18 cellular contexts compared by ENCODE assay signal in genomic region chr2:16168506-16169264, GRCh38.
DNase-seq lines count a peak whose midpoint lies in the region; ATAC-seq and TF ChIP-seq lines count a peak whose summit lies in the region.
"Had no signal": no experiment of that assay in that cellular context is flagged by ENCODE, and none has a peak within 500 bp of the region (broad histone marks: within the 10 kb centered on the region; RNA-seq: fewer than 3 reads in every experiment).

No MANE protein-coding gene starts in this region.

- peaks cover 0 to 3% (median 0%) of the 10 kb centered on the region in 4 donors for H3K9me3 ChIP-seq in esophagus muscularis mucosa
- no peaks in the 10 kb centered on the region for H3K9me3 ChIP-seq in neural progenitor cell (ENCODE audit: low read depth)
- H3K9me3 ChIP-seq in effector memory CD4-positive, alpha-beta T cell (ENCODE audit: control insufficient read depth, low read length), result no peaks in the 10 kb centered on the region
- H3K9me3 ChIP-seq: Peyer's patch had no signal

- H3K36me3 ChIP-seq in esophagus muscularis mucosa (no peaks in the 10 kb centered on the region), neural progenitor cell (no peaks in the 10 kb centered on the region)
- H3K36me3 ChIP-seq in effector memory CD4-positive, alpha-beta T cell (ENCODE audit: control insufficient read depth, insufficient read depth, low read length), result no peaks in the 10 kb centered on the region
- H3K36me3 ChIP-seq: Peyer's patch had no signal

- H3K36me3 Mint-ChIP-seq in activated CD4-positive, alpha-beta T cell treated with anti-CD3 and anti-CD28 coated beads, Interleukin-2, amount 10 ng/mL, durations not matched to agents 24 days and 14 days (ENCODE audit: low read depth), result no peaks in the 10 kb centered on the region
- H3K36me3 Mint-ChIP-seq in neural progenitor cell, result peaks cover 4% of the 10 kb centered on the region

- in situ Hi-C loops in GM13976 (cut with MboI; ENCODE audit: low sequenced_read_pairs, unreplicated experiment), result no loop called here

- H3K4me3 Mint-ChIP-seq in activated CD4-positive, alpha-beta T cell treated with anti-CD3 and anti-CD28 coated beads, Interleukin-2, amount 10 ng/mL, durations not matched to agents 24 days and 14 days, result no peak overlapping the region
- H3K4me3 Mint-ChIP-seq in neural progenitor cell, result peak overlapping the region; percentile 4

- no peaks in the 10 kb centered on the region for H3K4me1 ChIP-seq in esophagus muscularis mucosa
- H3K4me1 ChIP-seq in neural progenitor cell, result peaks cover 42% of the 10 kb centered on the region
- H3K4me1 ChIP-seq in effector memory CD4-positive, alpha-beta T cell (ENCODE audit: control insufficient read depth, insufficient read depth, low read length, poor library complexity, severe bottlenecking), result no peaks in the 10 kb centered on the region
- H3K4me1 ChIP-seq: Peyer's patch had no signal

- no peak for TF ChIP-seq POLR2A in esophagus muscularis mucosa (IDR thresholded peaks at IDR 0.05; ENCODE audit: low read depth)

- H4K20me1 ChIP-seq in neural progenitor cell (ENCODE audit: low read depth), result peaks cover 30% of the 10 kb centered on the region

- no peaks in the 10 kb centered on the region for H3K79me2 ChIP-seq in neural progenitor cell (ENCODE audit: low read depth)

- no peak overlapping the region for H3K27ac Mint-ChIP-seq in activated CD4-positive, alpha-beta T cell treated with anti-CD3 and anti-CD28 coated beads, Interleukin-2, amount 10 ng/mL, durations not matched to agents 24 days and 14 days
- peak overlapping the region; percentile 52 for H3K27ac Mint-ChIP-seq in neural progenitor cell

- intact Hi-C loops in activated CD4-positive, alpha-beta T cell treated with anti-CD3 and anti-CD28 coated beads, Interleukin-2, amount 10 ng/mL, durations not matched to agents 24 days and 14 days (cut with micrococcal nuclease), result no loop called here
- intact Hi-C loops in esophagus muscularis mucosa (cut with DNase I), result no loop called here

- H3K9ac ChIP-seq in neural progenitor cell, result no peak overlapping the region

- H3K27ac ChIP-seq in esophagus muscularis mucosa (replicated peaks in 1 of 4), result no peak overlapping the region
- peak overlapping the region; percentile 61 for H3K27ac ChIP-seq in neural progenitor cell
- H3K27ac ChIP-seq in effector memory CD4-positive, alpha-beta T cell (ENCODE audit: insufficient read depth, low read length, poor library complexity, severe bottlenecking), result no peak overlapping the region
- H3K27ac ChIP-seq: Peyer's patch had no signal

- WGBS in esophagus muscularis mucosa, result 84% methylated on average over 24 of the region's 24 CpGs

- H2AFZ ChIP-seq in neural progenitor cell (replicated peaks), result no peak overlapping the region

- H3K27me3 ChIP-seq in esophagus muscularis mucosa (peaks cover 0 to 23% (median 0%) of the 10 kb centered on the region in 4 donors), neural progenitor cell (no peaks in the 10 kb centered on the region)
- H3K27me3 ChIP-seq in effector memory CD4-positive, alpha-beta T cell (replicated peaks; ENCODE audit: control insufficient read depth, insufficient read depth, low read length, poor library complexity, severe bottlenecking), result no peaks in the 10 kb centered on the region
- H3K27me3 ChIP-seq: Peyer's patch had no signal

- no peak for TF ChIP-seq EP300 in esophagus muscularis mucosa (IDR thresholded peaks at IDR 0.05)

- H3F3A ChIP-seq in neural progenitor cell (ENCODE audit: low read depth), result peaks cover 50% of the 10 kb centered on the region

- no peak for TF ChIP-seq CTCF in esophagus muscularis mucosa (IDR thresholded peaks at IDR 0.05)
- TF ChIP-seq CTCF in neural progenitor cell (IDR thresholded peaks at IDR 0.05), result peak; percentile 28
- no peak for TF ChIP-seq CTCF in GM13976 (IDR thresholded peaks at IDR 0.05; ENCODE audit: borderline replicate concordance, control extremely low read depth, extremely low read depth, insufficient read depth, missing control alignments)

- peak overlapping the region; percentile 29 for H3K4me2 ChIP-seq in neural progenitor cell

- H3K4me1 Mint-ChIP-seq in activated CD4-positive, alpha-beta T cell treated with anti-CD3 and anti-CD28 coated beads, Interleukin-2, amount 10 ng/mL, durations not matched to agents 24 days and 14 days, result no peaks in the 10 kb centered on the region
- H3K4me1 Mint-ChIP-seq in neural progenitor cell, result peaks cover 60% of the 10 kb centered on the region

- no peaks in the 10 kb centered on the region for H3K9me3 Mint-ChIP-seq in activated CD4-positive, alpha-beta T cell treated with anti-CD3 and anti-CD28 coated beads, Interleukin-2, amount 10 ng/mL, durations not matched to agents 24 days and 14 days
- H3K9me3 Mint-ChIP-seq in neural progenitor cell, result peaks cover 5% of the 10 kb centered on the region

- H3K27me3 Mint-ChIP-seq in activated CD4-positive, alpha-beta T cell treated with anti-CD3 and anti-CD28 coated beads, Interleukin-2, amount 10 ng/mL, durations not matched to agents 24 days and 14 days, result no peaks in the 10 kb centered on the region
- peaks cover 12% of the 10 kb centered on the region for H3K27me3 Mint-ChIP-seq in neural progenitor cell (ENCODE audit: insufficient read depth, low read depth)

- no peak for ATAC-seq in GM21717 (IDR thresholded peaks at IDR 0.05; ENCODE audit: unreplicated experiment)

- H3K4me3 ChIP-seq in esophagus muscularis mucosa, result no peak overlapping the region
- no peak overlapping the region for H3K4me3 ChIP-seq in neural progenitor cell
- no peak overlapping the region for H3K4me3 ChIP-seq in effector memory CD4-positive, alpha-beta T cell (ENCODE audit: insufficient read depth, low read depth, low read length, poor library complexity, severe bottlenecking)
- H3K4me3 ChIP-seq: Peyer's patch had no signal

- peak; percentile 33 for DNase-seq in activated CD4-positive, alpha-beta T cell treated with anti-CD3 and anti-CD28 coated beads, Interleukin-2, amount 10 ng/mL, durations not matched to agents 24 days and 14 days
- no peak for DNase-seq in activated CD4-positive, alpha-beta T cell treated with anti-CD3 and anti-CD28 coated beads, Interleukin-2, amount 50 U/mL, for 1 hour
- DNase-seq in esophagus muscularis mucosa (ENCODE audit: extremely low spot score), result peak; percentile 60
- DNase-seq in neural progenitor cell (ENCODE audit: low spot score), result peak; percentile 89
- DNase-seq in GM13976 (ENCODE audit: low spot score), result no peak
- DNase-seq in effector memory CD4-positive, alpha-beta T cell, result no peak
- DNase-seq in activated CD8-positive, alpha-beta memory T cell treated with anti-CD3 and anti-CD28 coated beads, Interleukin-2, amount 50 U/mL, for 4 hours, result no peak
- DNase-seq: 8988T, DMS79 treated with DMSO at 0.1 percent for 48 hours, H7, KG1, MV-4-11, NCI-H1694 treated with DMSO at 0.1 percent for 48 hours, NCI-H2107, NCI-H2227 treated with DMSO at 0.1 percent for 48 hours, NCI-H510A treated with DMSO at 0.1 percent for 48 hours, Peyer's patch had no signal

Comparison
In these comparisons a context has a peak if more than half of its experiments do, and no peak if none do; other contexts are left out.
1. DNase-seq: peak in activated CD4-positive, alpha-beta T cell treated with anti-CD3 and anti-CD28 coated beads, Interleukin-2, amount 10 ng/mL, durations not matched to agents 24 days and 14 days (single experiment), esophagus muscularis mucosa (single experiment) and neural progenitor cell (single experiment); none in activated CD4-positive, alpha-beta T cell treated with anti-CD3 and anti-CD28 coated beads, Interleukin-2, amount 50 U/mL, for 1 hour (single experiment), GM13976 (single experiment), effector memory CD4-positive, alpha-beta T cell (0 of 3) and activated CD8-positive, alpha-beta memory T cell treated with anti-CD3 and anti-CD28 coated beads, Interleukin-2, amount 50 U/mL, for 4 hours (single experiment).